Comparison of ENCODE assay signal across 1 cellular context in genomic region chr9:94801242-94801641, GRCh38.
TF ChIP-seq lines count a peak whose summit lies in the region.

No MANE protein-coding gene starts in this region.

TF ChIP-seq in SK-N-SH, 30 proteins besides CTCF, POLR2A, EP300 and RAD21 (continued from another document):
- TF ChIP-seq REST (IDR thresholded peaks at IDR 0.05; ENCODE audit: low read depth, low read length) = no peak
- TF ChIP-seq TEAD4 (IDR thresholded peaks at IDR 0.05; ENCODE audit: borderline replicate concordance, insufficient read depth) = no peak
- TF ChIP-seq SIN3A (IDR thresholded peaks at IDR 0.05; ENCODE audit: borderline replicate concordance, low read depth, low read length) = no peak
- no peak for TF ChIP-seq CHD2 (IDR thresholded peaks at IDR 0.05; ENCODE audit: low read length, partially characterized antibody)
- TF ChIP-seq, protein P1, sequence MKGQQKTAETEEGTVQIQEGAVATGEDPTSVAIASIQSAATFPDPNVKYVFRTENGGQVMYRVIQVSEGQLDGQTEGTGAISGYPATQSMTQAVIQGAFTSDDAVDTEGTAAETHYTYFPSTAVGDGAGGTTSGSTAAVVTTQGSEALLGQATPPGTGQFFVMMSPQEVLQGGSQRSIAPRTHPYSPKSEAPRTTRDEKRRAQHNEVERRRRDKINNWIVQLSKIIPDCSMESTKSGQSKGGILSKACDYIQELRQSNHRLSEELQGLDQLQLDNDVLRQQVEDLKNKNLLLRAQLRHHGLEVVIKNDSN (IDR thresholded peaks at IDR 0.05; ENCODE audit: borderline replicate concordance, low read depth) = no peak; the same call in 1 of the 2 replicates
- no peak for TF ChIP-seq NFIC (IDR thresholded peaks at IDR 0.05; ENCODE audit: borderline replicate concordance)
- no peak for TF ChIP-seq RFX5 (IDR thresholded peaks at IDR 0.05; ENCODE audit: low read length)
- TF ChIP-seq RCOR1 (IDR thresholded peaks at IDR 0.05; ENCODE audit: low read length) = no peak
- no peak for TF ChIP-seq JUND (IDR thresholded peaks at IDR 0.05)
- TF ChIP-seq ELF1 (IDR thresholded peaks at IDR 0.05) = no peak
TF ChIP-seq in SK-N-SH: peak in this region for 0.
